ENCODE assay signal across 8 cellular contexts in the genomic region with DNA sequence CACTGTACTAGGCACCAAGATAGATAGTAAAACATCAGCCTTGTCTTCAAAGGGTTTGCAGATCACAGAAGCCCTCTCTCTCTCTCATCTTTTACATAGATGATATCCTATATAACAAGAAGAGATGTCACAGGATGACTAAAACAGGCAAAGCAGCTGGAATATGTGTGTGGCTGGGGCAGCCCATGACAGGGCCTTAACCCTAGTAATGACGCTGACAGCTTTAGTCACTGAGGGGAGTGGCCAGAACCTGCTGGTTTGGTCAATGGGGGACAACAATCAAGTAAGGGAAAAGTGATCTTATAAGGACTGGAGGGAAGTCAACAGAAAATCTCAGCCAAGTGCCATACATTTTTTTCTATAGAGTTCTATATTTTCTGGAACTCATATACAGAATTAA. TPM values are rescaled to one million over a fixed set of nuclear protein-coding genes. Genes with fewer than 3 reads are reported as not detected.
A peak's percentile ranks its signal among the peaks of the same experiment; 100 is the strongest.
DNase-seq lines count a peak whose midpoint lies in the region; ATAC-seq, FAIRE-seq and TF ChIP-seq lines count a peak whose summit lies in the region.

No MANE protein-coding gene starts in this region.

- H3K4me1 Mint-ChIP-seq in activated B cell treated with CpG ODN at 0.5 μM for 24 hours: peaks cover 96% of the 10 kb centered on the region

- no peaks in the 10 kb centered on the region for H3K9me3 Mint-ChIP-seq in activated B cell treated with CpG ODN at 0.5 μM for 24 hours

- H3K4me1 ChIP-seq in HepG2 (ENCODE audit: insufficient read depth, low read length) (no peaks in the 10 kb centered on the region), suprapubic skin (peaks cover 12% of the 10 kb centered on the region)

- no peak overlapping the region for H2AFZ ChIP-seq in HepG2 (ENCODE audit: low read length)

- peak overlapping the region; percentile 80 for H3K27ac ChIP-seq in epithelial cell of prostate
- H3K27ac ChIP-seq in HepG2 (ENCODE audit: extremely low read length, insufficient read depth, low read length): no peak overlapping the region
- no peak overlapping the region for H3K27ac ChIP-seq in suprapubic skin

- POLR2A ChIA-PET in activated B cell treated with CpG ODN at 0.5 μM for 24 hours (lab: Charles Lee) (interaction anchor here (0.6 to 9.3 kb wide), 25 partner anchors 7 to 401 kb away, joined by 3 to 238 read pairs (median 9); partner anchors contain the start of genes CD274, ERMP1, PDCD1LG2 and PLGRKT), HepG2 (lab: Yijun Ruan, JAX) (no interaction called here)

- no peak overlapping the region for H3K4me2 ChIP-seq in HepG2 (ENCODE audit: low read depth, low read length)

- no peak for TF ChIP-seq CTCF in activated B cell treated with CpG ODN at 0.5 μM for 24 hours (IDR thresholded peaks at IDR 0.05)
- TF ChIP-seq CTCF in HepG2 (CRISPR knock-in tag; IDR thresholded peaks at IDR 0.05): no peak
- no peak for TF ChIP-seq CTCF in suprapubic skin (IDR thresholded peaks at IDR 0.05)

- peak; percentile 13 for TF ChIP-seq POLR2A in GM18951 (IDR thresholded peaks at IDR 0.05; ENCODE audit: extremely low read depth, insufficient read depth, insufficient read length)
- TF ChIP-seq POLR2A in HepG2 (IDR thresholded peaks at IDR 0.05; ENCODE audit: insufficient read depth in 1 of 2, low read depth in 2 of 2, low read length in 2 of 2): no peak
- no peak for TF ChIP-seq POLR2A in suprapubic skin (IDR thresholded peaks at IDR 0.05)

- TF ChIP-seq RAD21 in HepG2 (CRISPR knock-in tag; IDR thresholded peaks at IDR 0.05): no peak

- WGBS in HepG2 (ENCODE audit: low lambda C conversion rate): 36% methylated on average over 1 of the region's 1 CpG
- 69% methylated on average over 1 of the region's 1 CpG for WGBS in suprapubic skin

- H3K27ac Mint-ChIP-seq in activated B cell treated with CpG ODN at 0.5 μM for 24 hours: peak overlapping the region; percentile 99

- intact Hi-C loops in activated B cell treated with CpG ODN at 0.5 μM for 24 hours (cut with micrococcal nuclease) (no loop called here), Right ventricle myocardium inferior (cut with DNase I) (loop anchor here (5.0 kb wide), 1 partner anchor 85 kb away; no protein-coding TSS in a partner anchor), HepG2 (cut with micrococcal nuclease; ENCODE audit: unreplicated experiment) (no loop called here)

- DNase-seq in activated B cell treated with CpG ODN at 0.5 μM for 24 hours (no peak), epithelial cell of prostate (ENCODE audit: low read depth, low spot score) (peak; percentile 59), MV-4-11 (lab: John Stamatoyannopoulos, UW) (no peak), Right ventricle myocardium inferior (ENCODE audit: missing footprints) (no peak), HepG2 (ENCODE audit: low spot score) (no peak), suprapubic skin (ENCODE audit: low spot score in 2 of 2) (no peak)
- peak; percentile 16 to 38 for DNase-seq in stimulated activated CD4-positive, alpha-beta T cell treated with anti-CD3 and anti-CD28 coated beads, Interleukin-4, amount 100 ng/mL, for 4 hours

- no peaks in the 10 kb centered on the region for H3K27me3 Mint-ChIP-seq in activated B cell treated with CpG ODN at 0.5 μM for 24 hours

- H3K4me3 Mint-ChIP-seq in activated B cell treated with CpG ODN at 0.5 μM for 24 hours: peak overlapping the region; percentile 52

- ATAC-seq in activated B cell treated with CpG ODN at 0.5 μM for 24 hours (ENCODE audit: low read depth): peak; percentile 12
- no peak for ATAC-seq in Right ventricle myocardium inferior
- ATAC-seq in HepG2: no peak

- H3K4me3 ChIP-seq in HepG2 (replicated peaks in 1 of 3; ENCODE audit: insufficient read depth in 1 of 3, low read depth in 2 of 3, low read length in 3 of 3): no peak overlapping the region
- H3K4me3 ChIP-seq in suprapubic skin: no peak overlapping the region

- H3K27me3 ChIP-seq in HepG2 (ENCODE audit: control insufficient read depth in 1 of 2, insufficient read depth in 2 of 2, low read length in 2 of 2): no peaks in the 10 kb centered on the region
- no peaks in the 10 kb centered on the region for H3K27me3 ChIP-seq in suprapubic skin

- H3K36me3 ChIP-seq in HepG2 (replicated peaks in 1 of 2; ENCODE audit: control insufficient read depth in 1 of 2, insufficient read depth in 2 of 2, low read length in 2 of 2): no peaks in the 10 kb centered on the region
- no peaks in the 10 kb centered on the region for H3K36me3 ChIP-seq in suprapubic skin

- peaks cover 2% of the 10 kb centered on the region for H3K36me3 Mint-ChIP-seq in activated B cell treated with CpG ODN at 0.5 μM for 24 hours (ENCODE audit: low read depth)

- TF ChIP-seq EP300 in HepG2 (IDR thresholded peaks at IDR 0.05; ENCODE audit: low read depth in 2 of 2, low read length in 2 of 2) (no peak), HepG2 (CRISPR knock-in tag; IDR thresholded peaks at IDR 0.05; ENCODE audit: borderline replicate concordance) (no peak), suprapubic skin (IDR thresholded peaks at IDR 0.05) (no peak)

- no peak overlapping the region for H3K9ac ChIP-seq in HepG2 (ENCODE audit: insufficient read depth, low read depth, low read length)

- in situ Hi-C loops in GM18951 (cut with MboI; ENCODE audit: low sequenced_read_pairs, unreplicated experiment) (loop anchor here (5.0 kb wide), 1 partner anchor 145 kb away; no protein-coding TSS in a partner anchor), HepG2 (cut with HindIII; ENCODE audit: extremely low pct_ligation_motif_present, low pct_unique_long_range_greater_than_20kb) (loop anchor here (25.0 kb wide), 1 partner anchor 825 kb away; no protein-coding TSS in a partner anchor)

- no peaks in the 10 kb centered on the region for H3K79me2 ChIP-seq in HepG2 (ENCODE audit: insufficient read depth, low read length)

- H3K9me3 ChIP-seq in HepG2 (ENCODE audit: low read length) (no peaks in the 10 kb centered on the region), suprapubic skin (no peaks in the 10 kb centered on the region)

- no peak for FAIRE-seq in HepG2 (lab: Jason Lieb, UNC)

- CTCF ChIA-PET in activated B cell treated with CpG ODN at 0.5 μM for 24 hours (lab: Charles Lee) (interaction anchor here (0.8 to 6.2 kb wide), 8 partner anchors 14 to 828 kb away, joined by 3 to 90 read pairs (median 32); partner anchors contain the start of genes CD274, INSL6 and PLGRKT), HepG2 (lab: Yijun Ruan, JAX; ENCODE audit: low intra/inter-chr PET ratio, low total read pairs) (no interaction called here)

- no TSS peak for BruUV-seq in HepG2 (replicated peaks; lab: Mats Ljungman, UMichigan)

- no peaks in the 10 kb centered on the region for H4K20me1 ChIP-seq in HepG2 (ENCODE audit: insufficient read depth, low read length)

TF ChIP-seq in HepG2, 621 proteins besides CTCF, POLR2A, EP300 and RAD21:
- no peak for TF ChIP-seq RBAK (CRISPR knock-in tag; IDR thresholded peaks at IDR 0.05)
- TF ChIP-seq, protein P1, sequence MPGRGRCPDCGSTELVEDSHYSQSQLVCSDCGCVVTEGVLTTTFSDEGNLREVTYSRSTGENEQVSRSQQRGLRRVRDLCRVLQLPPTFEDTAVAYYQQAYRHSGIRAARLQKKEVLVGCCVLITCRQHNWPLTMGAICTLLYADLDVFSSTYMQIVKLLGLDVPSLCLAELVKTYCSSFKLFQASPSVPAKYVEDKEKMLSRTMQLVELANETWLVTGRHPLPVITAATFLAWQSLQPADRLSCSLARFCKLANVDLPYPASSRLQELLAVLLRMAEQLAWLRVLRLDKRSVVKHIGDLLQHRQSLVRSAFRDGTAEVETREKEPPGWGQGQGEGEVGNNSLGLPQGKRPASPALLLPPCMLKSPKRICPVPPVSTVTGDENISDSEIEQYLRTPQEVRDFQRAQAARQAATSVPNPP (CRISPR knock-in tag; IDR thresholded peaks at IDR 0.05): no peak
TF ChIP-seq in HepG2: peak in this region for 0.

RNA-seq across cellular contexts. Expression of gene RIC1, which starts 41.9 kb away (rescaled TPM):
- total RNA-seq in activated B cell treated with CpG ODN at 0.5 μM for 24 hours (68.1 and 85.0 TPM in 2 replicates), Right ventricle myocardium inferior (6.9 TPM), HepG2 (2016; rRNA removed; fragmentation: Illumina TruSeq; extraction: Trizol) (19.0 and 21.2 TPM in 2 replicates), suprapubic skin (10 to 100 TPM; 40.5 to 76.0 (median 43.4) TPM)
- 3.0 and 3.1 TPM in 2 replicates for total RNA-seq in HepG2 (2016; cell fraction: cytosol; rRNA removed; fragmentation: Illumina TruSeq; extraction: Trizol; ENCODE audit: low read depth)
- 18.6 and 20.2 TPM in 2 replicates for total RNA-seq in HepG2 (2016; cell fraction: insoluble cytoplasmic fraction; rRNA removed; fragmentation: Illumina TruSeq; extraction: Trizol)
- 8.5 and 8.9 TPM in 2 replicates for total RNA-seq in HepG2 (2016; cell fraction: membrane; rRNA removed; fragmentation: Illumina TruSeq; extraction: Trizol)
- 34.3 and 34.6 TPM in 2 replicates for total RNA-seq in HepG2 (2016; cell fraction: nucleus; rRNA removed; fragmentation: Illumina TruSeq; extraction: Trizol)
- polyA plus RNA-seq in HepG2 (2011; rRNA removed): 15.9 and 18.2 TPM in 2 replicates
- polyA plus RNA-seq in HepG2 (2011; cell fraction: cytosol; rRNA removed): 10.9 and 13.1 TPM in 2 replicates
- polyA plus RNA-seq in HepG2 (2011; cell fraction: nucleus; rRNA removed): 29.5 and 30.5 TPM in 2 replicates
- 9.3 and 10.5 TPM in 2 replicates for polyA plus RNA-seq in HepG2 (2012)
- polyA plus RNA-seq in HepG2 (2016; cell fraction: cytosol; fragmentation: Illumina TruSeq; extraction: Trizol; ENCODE audit: low read depth): 0.60 and 0.62 TPM in 2 replicates
- polyA plus RNA-seq in HepG2 (2016; cell fraction: insoluble cytoplasmic fraction; fragmentation: Illumina TruSeq; extraction: Trizol; ENCODE audit: low read depth): 13.1 and 13.7 TPM in 2 replicates
- 1.8 and 1.9 TPM in 2 replicates for polyA plus RNA-seq in HepG2 (2016; cell fraction: membrane; fragmentation: Illumina TruSeq; extraction: Trizol; ENCODE audit: low read depth)
- 22.7 and 24.7 TPM in 2 replicates for polyA plus RNA-seq in HepG2 (2016; cell fraction: nucleus; fragmentation: Illumina TruSeq; extraction: Trizol; ENCODE audit: insufficient read depth, low read depth)
- polyA minus RNA-seq in HepG2 (2011; rRNA and poly(A)+ RNA removed; ENCODE audit: low replicate concordance): 40.6 and 43.6 TPM in 2 replicates
- 21.5 and 21.7 TPM in 2 replicates for polyA minus RNA-seq in HepG2 (2011; cell fraction: cytosol; rRNA and poly(A)+ RNA removed)
- 84.3 and 94.9 TPM in 2 replicates for polyA minus RNA-seq in HepG2 (2011; cell fraction: nucleus; rRNA and poly(A)+ RNA removed)

Comparison
In these comparisons a context has a peak if more than half of its experiments do, and no peak if none do; other contexts are left out.
1. DNase-seq: peak in epithelial cell of prostate (single experiment) and stimulated activated CD4-positive, alpha-beta T cell treated with anti-CD3 and anti-CD28 coated beads, Interleukin-4, amount 100 ng/mL, for 4 hours (2 of 2); none in activated B cell treated with CpG ODN at 0.5 μM for 24 hours (single experiment), MV-4-11 (single experiment), Right ventricle myocardium inferior (single experiment), HepG2 (single experiment) and suprapubic skin (0 of 2).